In genomic region chr6:90413396-90413795, GRCh38 we compare ENCODE assay signal across 10 cellular contexts.
A peak's percentile ranks its signal among the peaks of the same experiment; 100 is the strongest.
DNase-seq lines count a peak whose midpoint lies in the region; ATAC-seq and TF ChIP-seq lines count a peak whose summit lies in the region.
"Had no signal": no experiment of that assay in that cellular context is flagged by ENCODE, and none has a peak within 500 bp of the region (broad histone marks: within the 10 kb centered on the region; RNA-seq: fewer than 3 reads in every experiment).

No MANE protein-coding gene starts in this region.

- peak overlapping the region; percentile 75 for H3K9ac ChIP-seq in mesenchymal stem cell (ENCODE audit: low read length)

- H3K4me2 ChIP-seq in mesenchymal stem cell (ENCODE audit: low read length, poor library complexity, severe bottlenecking): no peak overlapping the region

- no peak overlapping the region for H2AK5ac ChIP-seq in mesenchymal stem cell (ENCODE audit: low read length, severe bottlenecking)

- H3K79me1 ChIP-seq in mesenchymal stem cell (replicated peaks; ENCODE audit: low read length, poor library complexity, severe bottlenecking): no peaks in the 10 kb centered on the region

- H2BK15ac ChIP-seq in mesenchymal stem cell (ENCODE audit: low read depth, poor library complexity, severe bottlenecking): no peak overlapping the region

- no peak overlapping the region for H2BK12ac ChIP-seq in mesenchymal stem cell (ENCODE audit: low read length in 2 of 2)

- H3K23ac ChIP-seq in mesenchymal stem cell (ENCODE audit: low read length in 2 of 2): no peak overlapping the region

- TF ChIP-seq POLR2A in tibial nerve (IDR thresholded peaks at IDR 0.05): no peak

- no peak overlapping the region for H3K14ac ChIP-seq in mesenchymal stem cell (ENCODE audit: low read length in 2 of 2)

- TF ChIP-seq EP300 in tibial nerve (IDR thresholded peaks at IDR 0.05): no peak

- intact Hi-C loops in Caco-2 (cut with micrococcal nuclease; ENCODE audit: unreplicated experiment): no loop called here

- no peaks in the 10 kb centered on the region for H3K9me3 ChIP-seq in mesenchymal stem cell (ENCODE audit: control insufficient read depth, low read length)
- H3K9me3 ChIP-seq in tibial nerve: no peaks in the 10 kb centered on the region
- no peaks in the 10 kb centered on the region for H3K9me3 ChIP-seq in Caco-2
- H3K9me3 ChIP-seq: spleen, upper lobe of left lung had no signal

- TF ChIP-seq CTCF in tibial nerve (IDR thresholded peaks at IDR 0.05) (no peak), Caco-2 (IDR thresholded peaks at IDR 0.05; ENCODE audit: insufficient read depth in 1 of 2, low read depth in 1 of 2, low read length in 1 of 2, severe bottlenecking in 1 of 2, unreplicated experiment in 1 of 2) (no peak)

- DNase-seq in activated naive CD4-positive, alpha-beta T cell treated with anti-CD3 and anti-CD28 coated beads, Interleukin-2, amount 10 ng/mL, durations not matched to agents 7 days and 5 days: no peak
- no peak for DNase-seq in activated naive CD4-positive, alpha-beta T cell treated with Interleukin-2 at 50 U/mL for 16 hours
- no peak for DNase-seq in activated naive CD8-positive, alpha-beta T cell treated with anti-CD3 and anti-CD28 coated beads, Interleukin-2, amount 10 ng/mL, durations not matched to agents 7 days and 5 days
- no peak for DNase-seq in mesenchymal stem cell
- no peak for DNase-seq in tibial nerve (ENCODE audit: low spot score in 2 of 2)
- DNase-seq in globus pallidus (ENCODE audit: low spot score): no peak
- no peak for DNase-seq in Caco-2
- no peak for DNase-seq in effector CD8-positive, alpha-beta T cell (lab: John Stamatoyannopoulos, UW)

- no peak for ATAC-seq in activated naive CD8-positive, alpha-beta T cell treated with anti-CD3 and anti-CD28 coated beads, Interleukin-2, amount 10 ng/mL, durations not matched to agents 7 days and 5 days (ENCODE audit: low read depth)

- no peak overlapping the region for H2BK120ac ChIP-seq in mesenchymal stem cell (ENCODE audit: low read depth, low read length)

- peak overlapping the region; percentile 76 for H3K27ac Mint-ChIP-seq in activated naive CD4-positive, alpha-beta T cell treated with anti-CD3 and anti-CD28 coated beads, Interleukin-2, amount 10 ng/mL, durations not matched to agents 7 days and 5 days
- H3K27ac Mint-ChIP-seq in activated naive CD8-positive, alpha-beta T cell treated with anti-CD3 and anti-CD28 coated beads, Interleukin-2, amount 10 ng/mL, durations not matched to agents 7 days and 5 days: peak overlapping the region; percentile 99
- H3K27ac Mint-ChIP-seq in Caco-2 (ENCODE audit: unreplicated experiment): no peak overlapping the region

- no peak overlapping the region for H3K4ac ChIP-seq in mesenchymal stem cell (ENCODE audit: low read depth in 1 of 2, low read length in 2 of 2)

- no peaks in the 10 kb centered on the region for H3K36me3 ChIP-seq in mesenchymal stem cell (ENCODE audit: control insufficient read depth in 1 of 2, insufficient read depth in 2 of 2, low read depth in 1 of 2, low read length in 2 of 2)
- no peaks in the 10 kb centered on the region for H3K36me3 ChIP-seq in tibial nerve
- H3K36me3 ChIP-seq in Caco-2 (ENCODE audit: control insufficient read depth, insufficient read depth, low read length): no peaks in the 10 kb centered on the region
- H3K36me3 ChIP-seq: spleen, upper lobe of left lung had no signal

- H3K4me3 ChIP-seq in mesenchymal stem cell (ENCODE audit: insufficient read depth in 1 of 2, low read depth in 1 of 2, low read length in 2 of 2): peak overlapping the region in 1 of 2 experiments; percentile 76
- peak overlapping the region in 3 of 4 donors; percentile 39 to 41 (median 41) for H3K4me3 ChIP-seq in tibial nerve
- no peak overlapping the region for H3K4me3 ChIP-seq in Caco-2 (ENCODE audit: low read depth, low read length)

- peaks cover 63% of the 10 kb centered on the region for H3K4me1 Mint-ChIP-seq in activated naive CD4-positive, alpha-beta T cell treated with anti-CD3 and anti-CD28 coated beads, Interleukin-2, amount 10 ng/mL, durations not matched to agents 7 days and 5 days
- H3K4me1 Mint-ChIP-seq in activated naive CD8-positive, alpha-beta T cell treated with anti-CD3 and anti-CD28 coated beads, Interleukin-2, amount 10 ng/mL, durations not matched to agents 7 days and 5 days: peaks cover 40% of the 10 kb centered on the region
- peaks cover 6% of the 10 kb centered on the region for H3K4me1 Mint-ChIP-seq in Caco-2 (ENCODE audit: low read depth, unreplicated experiment)

- POLR2A ChIA-PET in activated naive CD8-positive, alpha-beta T cell treated with anti-CD3 and anti-CD28 coated beads, Interleukin-2, amount 10 ng/mL, durations not matched to agents 7 days and 5 days (lab: Charles Lee): interaction anchor here (0.7 to 4.0 kb wide), 11 partner anchors 10 to 120 kb away, joined by 3 to 34 read pairs (median 4); no protein-coding TSS in a partner anchor
- POLR2A ChIA-PET in Caco-2 (lab: Charles Lee): no interaction called here

- H3K27me3 ChIP-seq in mesenchymal stem cell (ENCODE audit: control insufficient read depth in 1 of 2, insufficient read depth in 1 of 2, low read length in 2 of 2): no peaks in the 10 kb centered on the region
- H3K27me3 ChIP-seq in tibial nerve: no peaks in the 10 kb centered on the region
- no peaks in the 10 kb centered on the region for H3K27me3 ChIP-seq in Caco-2 (replicated peaks; ENCODE audit: control insufficient read depth, insufficient read depth, low read length)
- H3K27me3 ChIP-seq: spleen, upper lobe of left lung had no signal

- no peak overlapping the region for H4K91ac ChIP-seq in mesenchymal stem cell (ENCODE audit: low read length)

- H2AFZ ChIP-seq in mesenchymal stem cell (ENCODE audit: low read depth, low read length): no peak overlapping the region

- no peaks in the 10 kb centered on the region for H3K4me1 ChIP-seq in mesenchymal stem cell (ENCODE audit: control insufficient read depth, insufficient read depth, low read depth, low read length)
- H3K4me1 ChIP-seq in tibial nerve: peaks cover 0 to 9% (median 0%) of the 10 kb centered on the region in 4 donors
- H3K4me1 ChIP-seq in Caco-2: no peaks in the 10 kb centered on the region

- no TSS peak for BruUV-seq in Caco-2 (replicated peaks; lab: Mats Ljungman, UMichigan)

- H3K18ac ChIP-seq in mesenchymal stem cell (ENCODE audit: low read depth in 1 of 2, low read length in 2 of 2): peak overlapping the region in 1 of 2 experiments; percentile 37

- H4K8ac ChIP-seq in mesenchymal stem cell (ENCODE audit: low read length): no peak overlapping the region

- no peaks in the 10 kb centered on the region for H3K9me3 Mint-ChIP-seq in activated naive CD4-positive, alpha-beta T cell treated with anti-CD3 and anti-CD28 coated beads, Interleukin-2, amount 10 ng/mL, durations not matched to agents 7 days and 5 days
- no peaks in the 10 kb centered on the region for H3K9me3 Mint-ChIP-seq in activated naive CD8-positive, alpha-beta T cell treated with anti-CD3 and anti-CD28 coated beads, Interleukin-2, amount 10 ng/mL, durations not matched to agents 7 days and 5 days
- H3K9me3 Mint-ChIP-seq in Caco-2 (ENCODE audit: unreplicated experiment): no peaks in the 10 kb centered on the region

- no peak overlapping the region for H2BK5ac ChIP-seq in mesenchymal stem cell (ENCODE audit: low read depth, low read length, poor library complexity, severe bottlenecking)

- peaks cover 4% of the 10 kb centered on the region for H3K36me3 Mint-ChIP-seq in activated naive CD4-positive, alpha-beta T cell treated with anti-CD3 and anti-CD28 coated beads, Interleukin-2, amount 10 ng/mL, durations not matched to agents 7 days and 5 days
- peaks cover 2% of the 10 kb centered on the region for H3K36me3 Mint-ChIP-seq in activated naive CD8-positive, alpha-beta T cell treated with anti-CD3 and anti-CD28 coated beads, Interleukin-2, amount 10 ng/mL, durations not matched to agents 7 days and 5 days
- no peaks in the 10 kb centered on the region for H3K36me3 Mint-ChIP-seq in Caco-2 (ENCODE audit: insufficient read depth, unreplicated experiment)

- H3K4me3 Mint-ChIP-seq in activated naive CD4-positive, alpha-beta T cell treated with anti-CD3 and anti-CD28 coated beads, Interleukin-2, amount 10 ng/mL, durations not matched to agents 7 days and 5 days: peak overlapping the region; percentile 48
- H3K4me3 Mint-ChIP-seq in activated naive CD8-positive, alpha-beta T cell treated with anti-CD3 and anti-CD28 coated beads, Interleukin-2, amount 10 ng/mL, durations not matched to agents 7 days and 5 days: peak overlapping the region; percentile 87
- no peak overlapping the region for H3K4me3 Mint-ChIP-seq in Caco-2 (ENCODE audit: unreplicated experiment)

- 61% methylated on average over 14 of the region's 14 CpGs for WGBS in mesenchymal stem cell
- WGBS in tibial nerve, 2 donors: 42% methylated on average over 14 of the region's 14 CpGs

- H3K27me3 Mint-ChIP-seq in activated naive CD4-positive, alpha-beta T cell treated with anti-CD3 and anti-CD28 coated beads, Interleukin-2, amount 10 ng/mL, durations not matched to agents 7 days and 5 days: peaks cover 4% of the 10 kb centered on the region
- H3K27me3 Mint-ChIP-seq in activated naive CD8-positive, alpha-beta T cell treated with anti-CD3 and anti-CD28 coated beads, Interleukin-2, amount 10 ng/mL, durations not matched to agents 7 days and 5 days: peaks cover 2% of the 10 kb centered on the region
- H3K27me3 Mint-ChIP-seq in Caco-2 (ENCODE audit: insufficient read depth, unreplicated experiment): peaks cover 3% of the 10 kb centered on the region

- CTCF ChIA-PET in activated naive CD4-positive, alpha-beta T cell treated with anti-CD3 and anti-CD28 coated beads, Interleukin-2, amount 10 ng/mL, durations not matched to agents 7 days and 5 days (lab: Charles Lee): interaction anchor here (0.6 to 5.8 kb wide), 9 partner anchors 11 to 64 kb away, joined by 3 to 24 read pairs (median 6); no protein-coding TSS in a partner anchor
- CTCF ChIA-PET in Caco-2 (lab: Charles Lee): no interaction called here

- H3K27ac ChIP-seq in mesenchymal stem cell (ENCODE audit: low read length, poor library complexity, severe bottlenecking) (no peak overlapping the region), tibial nerve (no peak overlapping the region)
- H3K27ac ChIP-seq: upper lobe of left lung had no signal
